In the genomic region with DNA sequence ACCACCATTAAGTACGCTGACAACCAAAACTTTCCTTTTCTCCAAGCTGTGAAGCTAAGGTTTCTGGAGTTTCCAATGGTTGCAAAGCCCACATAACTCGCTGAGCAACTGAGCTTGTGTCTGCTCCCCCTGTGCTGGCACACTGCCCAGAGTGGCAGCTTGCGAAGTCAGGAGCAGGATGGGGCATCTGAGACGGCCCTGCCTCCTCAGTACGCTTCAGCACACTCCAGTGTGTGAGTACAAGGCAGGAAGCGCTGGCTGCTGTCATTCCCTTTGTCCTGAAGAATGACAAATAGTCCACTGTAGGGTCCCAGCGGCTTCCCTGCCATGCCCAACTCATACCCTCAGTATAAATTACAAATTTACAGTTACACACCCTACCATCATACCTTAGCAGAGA, we compare ENCODE assay signal across 9 cellular contexts. TPM values are rescaled to one million over a fixed set of nuclear protein-coding genes. Genes with fewer than 3 reads are reported as not detected.
A peak's percentile ranks its signal among the peaks of the same experiment; 100 is the strongest.
DNase-seq lines count a peak whose midpoint lies in the region; ATAC-seq, FAIRE-seq and TF ChIP-seq lines count a peak whose summit lies in the region.
"Had no signal": no experiment of that assay in that cellular context is flagged by ENCODE, and none has a peak within 500 bp of the region (broad histone marks: within the 10 kb centered on the region; RNA-seq: fewer than 3 reads in every experiment).

No MANE protein-coding gene starts in this region.

- DNase-seq in AG08395 (ENCODE audit: low spot score) (peak; percentile 13), KBM-7 (peak; percentile 40), RCC 7860 (ENCODE audit: low spot score) (peak; percentile 82), foreskin fibroblast (peak; percentile 44 to 65), GM20000 (ENCODE audit: low spot score) (no peak), right atrium auricular region (ENCODE audit: low spot score) (no peak)

- no peaks in the 10 kb centered on the region for H3K36me3 ChIP-seq in right atrium auricular region

- H3K27ac ChIP-seq in right atrium auricular region = no peak overlapping the region

- H3K4me3 ChIP-seq in foreskin fibroblast (ENCODE audit: low read depth in 1 of 2, low read length in 2 of 2) (no peak overlapping the region), right atrium auricular region (no peak overlapping the region)

- in situ Hi-C loops in KBM-7 (cut with MboI; ENCODE audit: low pct_unique_long_range_greater_than_20kb, low sequenced_read_pairs) = no loop called here

- H3K9me3 ChIP-seq in right atrium auricular region = no peaks in the 10 kb centered on the region

- peak; percentile 80 for FAIRE-seq in RCC 7860 (lab: Jason Lieb, UNC)

- no peaks in the 10 kb centered on the region for H3K27me3 ChIP-seq in right atrium auricular region

- TF ChIP-seq CTCF in foreskin fibroblast (IDR thresholded peaks at IDR 0.05; ENCODE audit: low read depth, low read length) (no peak), GM20000 (IDR thresholded peaks at IDR 0.05; ENCODE audit: extremely low read depth, missing control alignments) (no peak), right atrium auricular region (IDR thresholded peaks at IDR 0.05) (no peak)

- no peaks in the 10 kb centered on the region for H3K4me1 ChIP-seq in right atrium auricular region

- no peak for ATAC-seq in HG02798 (IDR thresholded peaks at IDR 0.05; ENCODE audit: poor library complexity, unreplicated experiment)
- ATAC-seq in HG03571 (IDR thresholded peaks at IDR 0.05; ENCODE audit: unreplicated experiment) = no peak
- ATAC-seq: Panc1 had no signal

RNA-seq across cellular contexts. Expression of a gene that starts 15.1 kb away (rescaled TPM):
- 10 to 100 TPM; 57.5 to 74.8 TPM for total RNA-seq in right atrium auricular region

RNA-seq across cellular contexts. Expression of a gene that starts 51.5 kb away (rescaled TPM):
- 1 to 10 TPM in 1 of 2 donors, not detected in 1; 2.0 TPM for total RNA-seq in right atrium auricular region

RNA-seq across cellular contexts. Expression of a gene that starts 51.6 kb away (rescaled TPM):
- 10 to 100 TPM; 31.3 to 35.6 TPM for total RNA-seq in right atrium auricular region

Comparison
In these comparisons a context has a peak if more than half of its experiments do, and no peak if none do; other contexts are left out.
1. DNase-seq: peak in AG08395 (single experiment), KBM-7 (single experiment), RCC 7860 (single experiment) and foreskin fibroblast (2 of 2); none in GM20000 (single experiment) and right atrium auricular region (single experiment).